11 cellular contexts compared by ENCODE assay signal in genomic region chr14:96888593-96888992, GRCh38.
DNase-seq lines count a peak whose midpoint lies in the region; ATAC-seq and TF ChIP-seq lines count a peak whose summit lies in the region.
"Had no signal": no experiment of that assay in that cellular context is flagged by ENCODE, and none has a peak within 500 bp of the region (broad histone marks: within the 10 kb centered on the region; RNA-seq: fewer than 3 reads in every experiment).

No MANE protein-coding gene starts in this region.

- no peak overlapping the region for H3K9ac ChIP-seq in KMS-11

- WGBS in spleen, 5 donors = 86 to 93% (median 89%) methylated on average over 3 of the region's 3 CpGs

- H3K4me1 ChIP-seq in KMS-11 (ENCODE audit: low read depth, poor library complexity, severe bottlenecking) = peaks cover 43% of the 10 kb centered on the region
- H3K4me1 ChIP-seq in tibial artery = no peaks in the 10 kb centered on the region
- H3K4me1 ChIP-seq in spleen = no peaks in the 10 kb centered on the region
- H3K4me1 ChIP-seq: gastrocnemius medialis had no signal

- no peaks in the 10 kb centered on the region for H3K9me3 ChIP-seq in tibial artery
- H3K9me3 ChIP-seq in spleen = no peaks in the 10 kb centered on the region
- H3K9me3 ChIP-seq: gastrocnemius medialis had no signal

- no peak overlapping the region for H2AFZ ChIP-seq in KMS-11 (ENCODE audit: low read depth)

- H3K4me3 ChIP-seq in KMS-11 (IDR thresholded peaks at IDR 0.05; ENCODE audit: insufficient read depth, low read depth, low read length) (no peak overlapping the region), tibial artery (no peak overlapping the region), spleen (no peak overlapping the region)
- H3K4me3 ChIP-seq: gastrocnemius medialis had no signal

- H4K20me1 ChIP-seq in KMS-11 (ENCODE audit: insufficient read depth) = no peaks in the 10 kb centered on the region

- H3K36me3 ChIP-seq in KMS-11 (ENCODE audit: insufficient read depth) (no peaks in the 10 kb centered on the region), tibial artery (no peaks in the 10 kb centered on the region), spleen (no peaks in the 10 kb centered on the region)
- H3K36me3 ChIP-seq: gastrocnemius medialis had no signal

- no peaks in the 10 kb centered on the region for H3K27me3 ChIP-seq in KMS-11 (ENCODE audit: insufficient read depth, low read depth)
- no peaks in the 10 kb centered on the region for H3K27me3 ChIP-seq in tibial artery
- no peaks in the 10 kb centered on the region for H3K27me3 ChIP-seq in spleen (replicated peaks in 1 of 7)
- H3K27me3 ChIP-seq: gastrocnemius medialis had no signal

- H3K27ac ChIP-seq in KMS-11 = peak overlapping the region; percentile 45; the same call in 1 of the 2 replicates
- no peak overlapping the region for H3K27ac ChIP-seq in tibial artery
- no peak overlapping the region for H3K27ac ChIP-seq in spleen
- H3K27ac ChIP-seq: gastrocnemius medialis had no signal

- no peak for TF ChIP-seq CTCF in KMS-11 (conservative IDR thresholded peaks at IDR 0.05; ENCODE audit: low read depth, low read length)
- no peak for TF ChIP-seq CTCF in tibial artery (IDR thresholded peaks at IDR 0.05)
- no peak for TF ChIP-seq CTCF in spleen (IDR thresholded peaks at IDR 0.05 in 8 of 11, conservative IDR thresholded peaks at IDR 0.05 in 3 of 11)

- no peaks in the 10 kb centered on the region for H3K79me2 ChIP-seq in KMS-11 (ENCODE audit: insufficient read depth, low read depth)

- intact Hi-C loops in tibial artery (cut with DNase I; ENCODE audit: low total_unique reads) = no loop called here
- intact Hi-C loops in spleen (cut with DNase I; ENCODE audit: low total_unique reads) = no loop called here

- no peak for TF ChIP-seq POLR2A in spleen (IDR thresholded peaks at IDR 0.05)

- DNase-seq in NCI-H774 (lab: John Stamatoyannopoulos, UW) = peak; percentile 32
- peak; percentile 2 for DNase-seq in glomerular visceral epithelial cell (ENCODE audit: extremely low spot score)
- no peak for DNase-seq in AG08396 (ENCODE audit: low spot score)
- no peak for DNase-seq in tibial artery
- DNase-seq in spleen = no peak
- DNase-seq: activated naive CD4-positive, alpha-beta T cell treated with anti-CD3 and anti-CD28 coated beads, Interleukin-2, amount 10 ng/mL, durations not matched to agents 7 days and 5 days; gastrocnemius medialis; nephron progenitor cell had no signal

- H3K4me2 ChIP-seq in KMS-11 = peak overlapping the region; percentile 49

- ATAC-seq in GM18519 (IDR thresholded peaks at IDR 0.05; ENCODE audit: low FRiP score, unreplicated experiment) (peak; percentile 9), HG03280 (IDR thresholded peaks at IDR 0.05; ENCODE audit: unreplicated experiment) (no peak)
- ATAC-seq: gastrocnemius medialis had no signal

Comparison
In these comparisons a context has a peak if more than half of its experiments do, and no peak if none do; other contexts are left out.
1. DNase-seq: peak in NCI-H774 (single experiment) and glomerular visceral epithelial cell (single experiment); none in AG08396 (single experiment), tibial artery (0 of 2) and spleen (single experiment).